1 cellular context compared by ENCODE assay signal in the genomic region with DNA sequence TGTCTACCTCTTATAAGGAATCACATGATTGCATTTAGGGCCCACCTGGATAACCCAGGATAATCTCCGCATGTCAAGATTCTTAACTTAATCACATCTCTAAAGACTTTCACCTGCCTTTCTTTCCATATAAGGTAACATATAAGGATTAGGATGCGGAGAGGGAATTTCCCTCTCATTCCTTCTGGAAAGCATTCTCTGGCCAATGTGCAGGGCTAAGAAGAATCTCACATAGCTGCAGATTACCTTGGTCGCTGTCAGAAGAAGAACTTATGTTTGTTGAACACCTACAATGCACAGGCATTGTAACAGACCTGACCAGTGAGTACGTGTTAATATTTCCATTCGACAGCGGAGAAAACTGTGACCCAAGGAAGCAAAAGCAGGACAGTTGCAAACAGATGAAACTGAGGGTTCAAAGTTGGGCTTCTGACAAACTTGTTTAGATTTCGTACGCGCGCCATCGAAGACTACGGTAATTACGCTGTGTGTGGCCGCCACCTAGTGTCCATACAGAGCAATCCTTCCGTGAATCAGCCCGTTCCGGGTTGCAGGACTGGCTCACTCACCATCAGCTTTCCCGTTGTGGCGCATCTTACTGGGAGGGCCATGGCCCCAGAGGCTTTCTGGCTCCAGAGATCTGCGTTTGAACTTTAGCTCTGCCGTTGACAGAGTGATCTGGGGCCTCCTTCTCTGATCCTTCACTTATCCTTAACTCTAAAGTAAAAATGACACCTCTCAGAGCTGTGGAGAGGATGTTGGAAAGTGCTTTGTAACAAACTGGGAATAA.
TF ChIP-seq lines count a peak whose summit lies in the region.

No MANE protein-coding gene starts in this region.

TF ChIP-seq in GM23338, 12 proteins besides CTCF, POLR2A, EP300 and RAD21 (continued from another document):
- TF ChIP-seq, protein P1, sequence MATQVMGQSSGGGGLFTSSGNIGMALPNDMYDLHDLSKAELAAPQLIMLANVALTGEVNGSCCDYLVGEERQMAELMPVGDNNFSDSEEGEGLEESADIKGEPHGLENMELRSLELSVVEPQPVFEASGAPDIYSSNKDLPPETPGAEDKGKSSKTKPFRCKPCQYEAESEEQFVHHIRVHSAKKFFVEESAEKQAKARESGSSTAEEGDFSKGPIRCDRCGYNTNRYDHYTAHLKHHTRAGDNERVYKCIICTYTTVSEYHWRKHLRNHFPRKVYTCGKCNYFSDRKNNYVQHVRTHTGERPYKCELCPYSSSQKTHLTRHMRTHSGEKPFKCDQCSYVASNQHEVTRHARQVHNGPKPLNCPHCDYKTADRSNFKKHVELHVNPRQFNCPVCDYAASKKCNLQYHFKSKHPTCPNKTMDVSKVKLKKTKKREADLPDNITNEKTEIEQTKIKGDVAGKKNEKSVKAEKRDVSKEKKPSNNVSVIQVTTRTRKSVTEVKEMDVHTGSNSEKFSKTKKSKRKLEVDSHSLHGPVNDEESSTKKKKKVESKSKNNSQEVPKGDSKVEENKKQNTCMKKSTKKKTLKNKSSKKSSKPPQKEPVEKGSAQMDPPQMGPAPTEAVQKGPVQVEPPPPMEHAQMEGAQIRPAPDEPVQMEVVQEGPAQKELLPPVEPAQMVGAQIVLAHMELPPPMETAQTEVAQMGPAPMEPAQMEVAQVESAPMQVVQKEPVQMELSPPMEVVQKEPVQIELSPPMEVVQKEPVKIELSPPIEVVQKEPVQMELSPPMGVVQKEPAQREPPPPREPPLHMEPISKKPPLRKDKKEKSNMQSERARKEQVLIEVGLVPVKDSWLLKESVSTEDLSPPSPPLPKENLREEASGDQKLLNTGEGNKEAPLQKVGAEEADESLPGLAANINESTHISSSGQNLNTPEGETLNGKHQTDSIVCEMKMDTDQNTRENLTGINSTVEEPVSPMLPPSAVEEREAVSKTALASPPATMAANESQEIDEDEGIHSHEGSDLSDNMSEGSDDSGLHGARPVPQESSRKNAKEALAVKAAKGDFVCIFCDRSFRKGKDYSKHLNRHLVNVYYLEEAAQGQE (IDR thresholded peaks at IDR 0.05; ENCODE audit: unreplicated experiment): no peak
- no peak for TF ChIP-seq ZNF114 (CRISPR knock-in tag; IDR thresholded peaks at IDR 0.05)
TF ChIP-seq in GM23338: peak in this region for 0.
